19 cellular contexts compared by ENCODE assay signal in the genomic region with DNA sequence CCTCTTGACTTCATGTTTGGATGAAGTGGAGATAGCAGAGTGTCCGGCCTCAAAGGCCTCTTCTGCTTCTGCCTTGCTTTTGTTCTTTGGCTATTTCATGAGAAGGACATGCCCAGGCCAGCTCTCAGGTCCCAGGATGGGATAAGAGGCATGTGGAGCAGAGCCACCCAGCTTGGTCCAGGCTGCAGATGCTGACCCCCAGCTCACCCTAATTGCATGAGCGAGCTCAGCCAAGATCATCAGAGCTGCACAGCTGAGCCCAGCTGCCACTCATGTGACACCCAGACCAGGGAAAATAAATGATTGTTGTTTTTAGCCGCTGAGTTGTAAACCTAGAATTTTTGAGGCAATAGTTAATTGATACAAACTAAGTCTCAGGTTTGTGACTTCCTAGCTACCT.
A peak's percentile ranks its signal among the peaks of the same experiment; 100 is the strongest.
DNase-seq lines count a peak whose midpoint lies in the region; ATAC-seq and TF ChIP-seq lines count a peak whose summit lies in the region.
"Had no signal": no experiment of that assay in that cellular context is flagged by ENCODE, and none has a peak within 500 bp of the region (broad histone marks: within the 10 kb centered on the region; RNA-seq: fewer than 3 reads in every experiment).

No MANE protein-coding gene starts in this region.

- DNase-seq in NCI-H2171 treated with DMSO at 0.1 percent for 48 hours (lab: John Stamatoyannopoulos, UW) (peak; percentile 13), NCI-H2171 (lab: John Stamatoyannopoulos, UW) (no peak), choroid plexus epithelial cell (ENCODE audit: low read depth) (peak; percentile 7), right cardiac atrium (peak; percentile 28 to 84 (median 81)), retina (peak; percentile 23), DMS153 treated with DMSO at 0.1 percent for 48 hours (lab: John Stamatoyannopoulos, UW; ENCODE audit: unreplicated experiment) (no peak), NAMALWA (ENCODE audit: low spot score) (no peak), midbrain (lab: John Stamatoyannopoulos, UW) (no peak)
- DNase-seq: 8988T; C1 segment of cervical spinal cord; DMS153; IMR-90; Kasumi-1; NCI-H1417; NCI-H2029; NCI-H524; NK-92 treated with Interleukin-12 subunit alpha and Interleukin-12 subunit beta, amount 100 ng/mL, for 24 hours had no signal

- H3K9me3 ChIP-seq in right cardiac atrium (ENCODE audit: control insufficient read depth, low read length) = no peaks in the 10 kb centered on the region

- intact Hi-C loops in right cardiac atrium (cut with DNase I) = no loop called here

- WGBS in right cardiac atrium = 64% methylated on average over 3 of the region's 3 CpGs

- no peak overlapping the region for H3K27ac ChIP-seq in right cardiac atrium (ENCODE audit: low read length)
- H3K27ac ChIP-seq: RWPE1 had no signal

- no peaks in the 10 kb centered on the region for H3K27me3 ChIP-seq in right cardiac atrium (ENCODE audit: control insufficient read depth, insufficient read depth)

- peak; percentile 64 to 70 for ATAC-seq in right cardiac atrium
- ATAC-seq: HCT116 had no signal

- peaks cover 3% of the 10 kb centered on the region for H3K4me1 ChIP-seq in right cardiac atrium (ENCODE audit: control insufficient read depth, insufficient read depth, low read length)

- H3K4me3 ChIP-seq in choroid plexus epithelial cell (ENCODE audit: low read depth, low read length) (no peak overlapping the region), right cardiac atrium (ENCODE audit: low read length) (no peak overlapping the region)

- TF ChIP-seq CTCF in choroid plexus epithelial cell (conservative IDR thresholded peaks at IDR 0.05; ENCODE audit: low read depth, low read length) = no peak

Comparison
In these comparisons a context has a peak if more than half of its experiments do, and no peak if none do; other contexts are left out.
1. DNase-seq: peak in NCI-H2171 treated with DMSO at 0.1 percent for 48 hours (single experiment), choroid plexus epithelial cell (single experiment), right cardiac atrium (3 of 3) and retina (single experiment); none in NCI-H2171 (single experiment), DMS153 treated with DMSO at 0.1 percent for 48 hours (single experiment), NAMALWA (single experiment) and midbrain (single experiment).